ENCODE assay signal across 17 cellular contexts in genomic region chr4:88919056-88919455, GRCh38.
DNase-seq lines count a peak whose midpoint lies in the region; ATAC-seq and TF ChIP-seq lines count a peak whose summit lies in the region.
"Had no signal": no experiment of that assay in that cellular context is flagged by ENCODE, and none has a peak within 500 bp of the region (broad histone marks: within the 10 kb centered on the region; RNA-seq: fewer than 3 reads in every experiment).

No MANE protein-coding gene starts in this region.

- H3K4me1 ChIP-seq in endodermal cell (ENCODE audit: control insufficient read depth, insufficient read depth, low read length) (no peaks in the 10 kb centered on the region), foreskin keratinocyte (no peaks in the 10 kb centered on the region)

- intact Hi-C loops in Right ventricle myocardium superior (cut with DNase I) = no loop called here

- TF ChIP-seq CTCF in endodermal cell (conservative IDR thresholded peaks at IDR 0.05) (no peak), foreskin keratinocyte (conservative IDR thresholded peaks at IDR 0.05) (no peak)

- DNase-seq in HPDE6-E6E7 (ENCODE audit: extremely low spot score) (peak; percentile 54), RKO (ENCODE audit: low spot score) (peak; percentile 3), endodermal cell (no peak), foreskin keratinocyte (peak in 1 of 2 donors; percentile 71), Right ventricle myocardium superior (no peak)
- DNase-seq: C1 segment of cervical spinal cord; Calu3; CD4-positive, alpha-beta T cell; DMS 273 treated with DMSO at 0.1 percent for 48 hours; DMS79 treated with DMSO at 0.1 percent for 48 hours; EL; HCEC 1CT; HFFc6 had no signal

- H3K27ac ChIP-seq in endodermal cell (ENCODE audit: low read depth, low read length) (no peak overlapping the region), foreskin keratinocyte (peak overlapping the region; percentile 6)

- H3K27me3 Mint-ChIP-seq in endodermal cell (ENCODE audit: insufficient read depth) = no peaks in the 10 kb centered on the region
- H3K27me3 Mint-ChIP-seq: CD4-positive, alpha-beta T cell had no signal

- no peaks in the 10 kb centered on the region for H3K4me1 Mint-ChIP-seq in endodermal cell
- H3K4me1 Mint-ChIP-seq: B cell had no signal

- no peak overlapping the region for H3K4me3 Mint-ChIP-seq in endodermal cell
- H3K4me3 Mint-ChIP-seq: B cell; CD4-positive, alpha-beta T cell; HFFc6 had no signal

- no peaks in the 10 kb centered on the region for H3K27me3 ChIP-seq in endodermal cell (ENCODE audit: control insufficient read depth, insufficient read depth, low read length, poor library complexity, severe bottlenecking)
- H3K27me3 ChIP-seq in foreskin keratinocyte = no peaks in the 10 kb centered on the region

- H3K9me3 Mint-ChIP-seq in endodermal cell = peaks cover 39% of the 10 kb centered on the region

- peaks cover 14% of the 10 kb centered on the region for H3K36me3 Mint-ChIP-seq in endodermal cell (ENCODE audit: low read depth)

- no peak overlapping the region for H3K27ac Mint-ChIP-seq in endodermal cell
- H3K27ac Mint-ChIP-seq: B cell; CD4-positive, alpha-beta T cell; HFFc6 had no signal

- H3K9ac ChIP-seq in endodermal cell (ENCODE audit: extremely low read depth, low read length, poor library complexity, severe bottlenecking) = no peak overlapping the region

- peak overlapping the region; percentile 36 for H3K4me3 ChIP-seq in endodermal cell (ENCODE audit: low read length)

- peaks cover 11% of the 10 kb centered on the region for H3K9me3 ChIP-seq in endodermal cell (ENCODE audit: control insufficient read depth, low read length)

- ATAC-seq in foreskin keratinocyte (peak; percentile 99), Right ventricle myocardium superior (ENCODE audit: poor library complexity) (no peak), GM18520 (IDR thresholded peaks at IDR 0.05; ENCODE audit: unreplicated experiment) (no peak), GM19463 (IDR thresholded peaks at IDR 0.05; ENCODE audit: unreplicated experiment) (no peak)
- ATAC-seq: HepG2 had no signal

- H3K36me3 ChIP-seq in endodermal cell (ENCODE audit: control insufficient read depth, insufficient read depth, low read length) = no peaks in the 10 kb centered on the region

Comparison
In these comparisons a context has a peak if more than half of its experiments do, and no peak if none do; other contexts are left out.
1. DNase-seq: peak in HPDE6-E6E7 (single experiment) and RKO (single experiment); none in endodermal cell (single experiment) and Right ventricle myocardium superior (single experiment).